Comparison of ENCODE assay signal across 8 cellular contexts in the genomic region with DNA sequence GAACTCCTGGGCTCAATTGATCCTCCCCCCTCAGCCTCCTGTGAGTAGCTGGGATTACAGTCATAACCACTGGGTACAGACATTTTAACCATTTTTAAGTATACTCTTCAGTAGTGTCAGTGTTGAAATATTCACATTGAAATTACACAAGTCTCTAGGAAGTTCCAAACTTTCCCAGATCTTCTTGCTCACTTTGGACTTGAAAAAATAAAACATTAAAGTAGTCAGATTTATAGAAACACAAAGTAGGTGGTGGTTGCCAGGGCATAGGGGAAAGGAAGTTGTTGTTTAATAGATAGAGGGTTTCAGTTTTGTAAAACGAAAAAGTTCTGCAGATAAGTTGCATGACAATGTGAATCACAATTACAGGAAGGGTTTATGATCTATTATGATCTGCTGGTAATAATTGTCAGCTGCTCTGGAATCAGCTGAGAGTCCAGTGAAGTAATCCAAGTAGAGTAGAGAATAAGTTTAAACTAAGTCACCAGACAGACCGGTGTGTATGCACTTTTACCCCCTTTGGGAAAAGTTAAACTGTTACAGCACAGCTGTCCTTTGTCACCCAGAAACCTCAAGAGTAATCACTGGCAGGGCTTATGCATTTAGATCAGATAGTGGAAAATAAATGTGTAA. TPM values are rescaled to one million over a fixed set of nuclear protein-coding genes. Genes with fewer than 3 reads are reported as not detected.
DNase-seq lines count a peak whose midpoint lies in the region; ATAC-seq and TF ChIP-seq lines count a peak whose summit lies in the region.

No MANE protein-coding gene starts in this region.

- TF ChIP-seq POLR2A in ovary (IDR thresholded peaks at IDR 0.05): no peak

- ATAC-seq in GM18867 (IDR thresholded peaks at IDR 0.05; ENCODE audit: unreplicated experiment) (peak; percentile 82), HG02981 (IDR thresholded peaks at IDR 0.05; ENCODE audit: unreplicated experiment) (peak; percentile 89), mucosa of descending colon (peak; percentile 69)

- H3K27ac Mint-ChIP-seq in activated naive CD8-positive, alpha-beta T cell: peak overlapping the region; percentile 90

- TF ChIP-seq CTCF in mucosa of descending colon (IDR thresholded peaks at IDR 0.05) (no peak), ovary (IDR thresholded peaks at IDR 0.05) (no peak)

- peak overlapping the region in 1 of 2 donors; percentile 5 for H3K27ac ChIP-seq in ovary

- no peaks in the 10 kb centered on the region for H3K9me3 ChIP-seq in mucosa of descending colon
- H3K9me3 ChIP-seq in ovary: no peaks in the 10 kb centered on the region

- H3K4me1 ChIP-seq in mucosa of descending colon (ENCODE audit: low read depth) (no peaks in the 10 kb centered on the region), ovary (ENCODE audit: insufficient read depth) (peaks cover 6% of the 10 kb centered on the region)

- no peaks in the 10 kb centered on the region for H3K27me3 ChIP-seq in ovary

- peaks cover 3% of the 10 kb centered on the region for H3K9me3 Mint-ChIP-seq in activated naive CD8-positive, alpha-beta T cell (ENCODE audit: low read depth)

- H3K36me3 ChIP-seq in mucosa of descending colon (ENCODE audit: low read depth) (no peaks in the 10 kb centered on the region), ovary (no peaks in the 10 kb centered on the region)

- H3K4me3 ChIP-seq in mucosa of descending colon (no peak overlapping the region), ovary (no peak overlapping the region)

- intact Hi-C loops in mucosa of descending colon (cut with DNase I, micrococcal nuclease) (no loop called here), ovary (cut with DNase I) (no loop called here)

- peaks cover 77% of the 10 kb centered on the region for H3K4me1 Mint-ChIP-seq in activated naive CD8-positive, alpha-beta T cell (ENCODE audit: low read depth)

- WGBS in ovary, 3 donors: 3 to 6% (median 4%) methylated on average over 2 of the region's 2 CpGs

- no peak for TF ChIP-seq EP300 in ovary (IDR thresholded peaks at IDR 0.05)

- H3K36me3 Mint-ChIP-seq in activated naive CD8-positive, alpha-beta T cell: peaks cover 9% of the 10 kb centered on the region

- peak overlapping the region; percentile 69 for H3K4me3 Mint-ChIP-seq in activated naive CD8-positive, alpha-beta T cell

- DNase-seq in mucosa of descending colon (no peak), D341Med (ENCODE audit: low spot score) (no peak), ovary (no peak), cerebellum (ENCODE audit: low spot score) (no peak)
- DNase-seq in stimulated activated CD4-positive, alpha-beta T cell treated with anti-CD3 and anti-CD28 coated beads, Interleukin-15, amount 100 ng/mL, for 24 hours: no peak

- no peaks in the 10 kb centered on the region for H3K27me3 Mint-ChIP-seq in activated naive CD8-positive, alpha-beta T cell

RNA-seq across cellular contexts. Expression of a gene that starts 27.4 kb away (rescaled TPM):
- total RNA-seq in mucosa of descending colon (10 to 100 TPM; 27.5 to 49.4 (median 33.5) TPM), ovary (100 to 1,000 TPM in 1 of 7 donors, 10 to 100 TPM in 6; 49.5 to 101 (median 74.3) TPM), cerebellum (130 TPM)
- 10 to 100 TPM; 13.3 to 31.6 TPM for polyA plus RNA-seq in ovary
